Comparison of ENCODE assay signal across 9 cellular contexts in genomic region chr22:35622132-35622913, GRCh38. TPM values are rescaled to one million over a fixed set of nuclear protein-coding genes. Genes with fewer than 3 reads are reported as not detected.
DNase-seq lines count a peak whose midpoint lies in the region; ATAC-seq, FAIRE-seq and TF ChIP-seq lines count a peak whose summit lies in the region.
"Had no signal": no experiment of that assay in that cellular context is flagged by ENCODE, and none has a peak within 500 bp of the region (broad histone marks: within the 10 kb centered on the region; RNA-seq: fewer than 3 reads in every experiment).

No MANE protein-coding gene starts in this region.

- H3K27ac ChIP-seq in kidney (ENCODE audit: low read depth in 2 of 2, low read length in 2 of 2) (no peak overlapping the region), transverse colon (peak overlapping the region; percentile 66 to 84 (median 78))

- in situ Hi-C loops in transverse colon (cut with MboI; ENCODE audit: low pct_ligation_motif_present in 1 of 4, low pct_unique_long_range_greater_than_20kb in 1 of 4, low sequenced_read_pairs in 3 of 4): loop anchor here in 2 of 4 donors (10.0 to 25.0 kb wide), 3 partner anchors 302 to 502 kb away; no protein-coding TSS in a partner anchor

- DNase-seq in NCI-H1436 (lab: John Stamatoyannopoulos, UW): peak; percentile 16
- DNase-seq in NCI-H1436 treated with DMSO at 0.1 percent for 48 hours (lab: John Stamatoyannopoulos, UW): no peak
- peak; percentile 89 for DNase-seq in RPMI8226
- DNase-seq in kidney: peak; percentile 72
- DNase-seq in transverse colon: peak; percentile 83
- no peak for DNase-seq in stimulated activated naive CD8-positive, alpha-beta T cell treated with anti-CD3 and anti-CD28 coated beads, Interleukin-15, Interleukin-2, amounts not matched to agents 100 U/mL and 50 U/mL, for 24 hours

- ATAC-seq in HG03097 (IDR thresholded peaks at IDR 0.05; ENCODE audit: low FRiP score, unreplicated experiment) (no peak), HG03457 (IDR thresholded peaks at IDR 0.05; ENCODE audit: unreplicated experiment) (no peak)
- ATAC-seq in stimulated activated naive CD8-positive, alpha-beta T cell treated with anti-CD3 and anti-CD28 coated beads, Interleukin-15, Interleukin-2, amounts not matched to agents 100 U/mL and 50 U/mL, for 24 hours: no peak

- H3K4me3 ChIP-seq in kidney (ENCODE audit: low read length in 2 of 2) (no peak overlapping the region), transverse colon (no peak overlapping the region)

- WGBS in transverse colon (ENCODE audit: low coverage in 1 of 2), 2 donors: 40 to 56% methylated on average over 2 to 9 of the region's 10 CpGs

- no peak overlapping the region for H3K9ac ChIP-seq in kidney (ENCODE audit: low read length in 2 of 2)

- no peaks in the 10 kb centered on the region for H3K27me3 ChIP-seq in transverse colon

- H3K36me3 ChIP-seq in kidney (ENCODE audit: control insufficient read depth in 1 of 2, insufficient read depth in 2 of 2, low read length in 2 of 2) (no peaks in the 10 kb centered on the region), transverse colon (no peaks in the 10 kb centered on the region)

- no peak for TF ChIP-seq CTCF in kidney (IDR thresholded peaks at IDR 0.05; ENCODE audit: borderline replicate concordance, extremely low read depth, insufficient read depth)
- no peak for TF ChIP-seq CTCF in transverse colon (IDR thresholded peaks at IDR 0.05)

- H3K9me3 ChIP-seq in kidney (ENCODE audit: control insufficient read depth in 1 of 2, low read length in 2 of 2): no peaks in the 10 kb centered on the region
- H3K9me3 ChIP-seq in transverse colon: no peaks in the 10 kb centered on the region

- H3K4me1 ChIP-seq in kidney (ENCODE audit: control insufficient read depth in 1 of 2, insufficient read depth in 1 of 2, low read depth in 1 of 2, low read length in 2 of 2) (peaks cover 0 to 4% of the 10 kb centered on the region in 2 donors), transverse colon (peaks cover 15 to 27% (median 21%) of the 10 kb centered on the region in 4 donors)

- no peak for TF ChIP-seq EP300 in transverse colon (IDR thresholded peaks at IDR 0.05; ENCODE audit: low read depth)

- peak; percentile 19 for TF ChIP-seq POLR2A in transverse colon (IDR thresholded peaks at IDR 0.05)

- no peak for FAIRE-seq in kidney (lab: Jason Lieb, UNC)

- intact Hi-C loops in kidney (cut with DNase I) (loop anchor here (10.0 kb wide), 2 partner anchors 302 to 502 kb away; no protein-coding TSS in a partner anchor), transverse colon (cut with DNase I; ENCODE audit: low total_unique reads) (no loop called here)

RNA-seq across cellular contexts. Expression of gene MB, which starts 5.2 kb away (rescaled TPM):
- not detected for total RNA-seq in kidney
- 0.84 TPM for polyA plus RNA-seq in kidney (ENCODE audit: insufficient read depth, low read depth, low replicate concordance)
- 10 to 100 TPM in 2 of 4 donors, 1 to 10 TPM in 1, not detected in 1; 9.0 to 37.0 (median 15.7) TPM for total RNA-seq in transverse colon
- total RNA-seq: activated naive CD8-positive, alpha-beta T cell treated with anti-CD3 and anti-CD28 coated beads for 36 hours had no signal

RNA-seq across cellular contexts. Expression of gene APOL6, which starts 25.9 kb away (rescaled TPM):
- total RNA-seq in kidney: 30.2 TPM
- polyA plus RNA-seq in kidney (ENCODE audit: insufficient read depth, low read depth, low replicate concordance): 5.5 TPM
- total RNA-seq in transverse colon: 10 to 100 TPM in 3 of 4 donors, 1 to 10 TPM in 1; 4.6 to 39.7 (median 27.5) TPM

Comparison
In these comparisons a context has a peak if more than half of its experiments do, and no peak if none do; other contexts are left out.
1. DNase-seq: peak in NCI-H1436 (single experiment), RPMI8226 (single experiment), kidney (single experiment) and transverse colon (single experiment); none in NCI-H1436 treated with DMSO at 0.1 percent for 48 hours (single experiment) and stimulated activated naive CD8-positive, alpha-beta T cell treated with anti-CD3 and anti-CD28 coated beads, Interleukin-15, Interleukin-2, amounts not matched to agents 100 U/mL and 50 U/mL, for 24 hours (single experiment).
2. H3K27ac ChIP-seq: peak in transverse colon (4 of 4); none in kidney (0 of 2).